ENCODE assay signal across 17 cellular contexts in genomic region chr12:55703288-55703687, GRCh38. TPM values are rescaled to one million over a fixed set of nuclear protein-coding genes. Genes with fewer than 3 reads are reported as not detected.
A peak's percentile ranks its signal among the peaks of the same experiment; 100 is the strongest.
DNase-seq lines count a peak whose midpoint lies in the region; ATAC-seq lines count a peak whose summit lies in the region.
"Had no signal": no experiment of that assay in that cellular context is flagged by ENCODE, and none has a peak within 500 bp of the region (broad histone marks: within the 10 kb centered on the region; RNA-seq: fewer than 3 reads in every experiment).

No MANE protein-coding gene starts in this region.

- H3K9ac ChIP-seq in stomach smooth muscle (ENCODE audit: low read length in 2 of 2): peak overlapping the region; percentile 82 to 95

- H3K4me1 ChIP-seq in muscle layer of duodenum (ENCODE audit: control insufficient read depth in 1 of 2, insufficient read depth in 2 of 2, low read length in 2 of 2) (peaks cover 0 to 8% of the 10 kb centered on the region in 2 donors), stomach smooth muscle (ENCODE audit: control insufficient read depth, insufficient read depth, low read length) (peaks cover 72% of the 10 kb centered on the region)

- H3K4me3 Mint-ChIP-seq in activated naive CD8-positive, alpha-beta T cell treated with anti-CD3 and anti-CD28 coated beads, Interleukin-2, amount 50 U/mL, for 24 hours: no peak overlapping the region
- H3K4me3 Mint-ChIP-seq: stimulated activated effector memory CD8-positive, alpha-beta T cell treated with anti-CD3 and anti-CD28 coated beads, Interleukin-12 subunit alpha, Interleukin-12 subunit beta, amount 100 ng/mL, for 72 hours had no signal

- H3K27me3 Mint-ChIP-seq in activated naive CD8-positive, alpha-beta T cell treated with anti-CD3 and anti-CD28 coated beads, Interleukin-2, amount 50 U/mL, for 24 hours: peaks cover 17% of the 10 kb centered on the region

- peaks cover 10% of the 10 kb centered on the region for H3K4me1 Mint-ChIP-seq in activated naive CD8-positive, alpha-beta T cell treated with anti-CD3 and anti-CD28 coated beads, Interleukin-2, amount 50 U/mL, for 24 hours

- H3K4me3 ChIP-seq in muscle layer of duodenum (ENCODE audit: low read depth in 1 of 2, low read length in 2 of 2) (no peak overlapping the region), stomach smooth muscle (ENCODE audit: low read length in 2 of 2) (peak overlapping the region; percentile 91 to 93)
- H3K4me3 ChIP-seq: body of pancreas, HAP-1 had no signal

- no peaks in the 10 kb centered on the region for H3K9me3 Mint-ChIP-seq in activated naive CD8-positive, alpha-beta T cell treated with anti-CD3 and anti-CD28 coated beads, Interleukin-2, amount 50 U/mL, for 24 hours
- H3K9me3 Mint-ChIP-seq: stimulated activated effector memory CD8-positive, alpha-beta T cell treated with anti-CD3 and anti-CD28 coated beads, Interleukin-12 subunit alpha, Interleukin-12 subunit beta, amount 100 ng/mL, for 72 hours had no signal

- H3K27me3 ChIP-seq in muscle layer of duodenum (ENCODE audit: low read depth, low read length): no peaks in the 10 kb centered on the region
- no peaks in the 10 kb centered on the region for H3K27me3 ChIP-seq in stomach smooth muscle (ENCODE audit: control insufficient read depth in 1 of 2, insufficient read depth in 2 of 2, low read length in 2 of 2)
- H3K27me3 ChIP-seq: body of pancreas had no signal

- no peaks in the 10 kb centered on the region for H3K36me3 Mint-ChIP-seq in activated naive CD8-positive, alpha-beta T cell treated with anti-CD3 and anti-CD28 coated beads, Interleukin-2, amount 50 U/mL, for 24 hours (ENCODE audit: low read depth)
- H3K36me3 Mint-ChIP-seq: stimulated activated effector memory CD8-positive, alpha-beta T cell treated with anti-CD3 and anti-CD28 coated beads, Interleukin-12 subunit alpha, Interleukin-12 subunit beta, amount 100 ng/mL, for 72 hours had no signal

- DNase-seq in LHCN-M2 (ENCODE audit: low read depth): peak; percentile 91
- DNase-seq in fibroblast of gingiva (ENCODE audit: low read depth): peak; percentile 50
- DNase-seq in ecto neural progenitor cell (ENCODE audit: low spot score): no peak
- no peak for DNase-seq in retina
- no peak for DNase-seq in NCI-H128 (lab: John Stamatoyannopoulos, UW; ENCODE audit: unreplicated experiment)
- no peak for DNase-seq in activated naive CD8-positive, alpha-beta T cell treated with anti-CD3 and anti-CD28 coated beads, Interleukin-2, amount 50 U/mL, for 24 hours
- DNase-seq: activated CD4-positive, alpha-beta T cell treated with anti-CD3 and anti-CD28 coated beads, Interleukin-2, amount 50 U/mL, for 1 hour; activated naive CD4-positive, alpha-beta T cell treated with anti-CD3 and anti-CD28 coated beads, Interleukin-2, amount 50 U/mL, for 16 hours; body of pancreas; NCI-H1436 treated with DMSO at 0.1 percent for 48 hours; NCI-H2171 treated with DMSO at 0.1 percent for 48 hours; occipital lobe; SW 1271 had no signal

- H3K27ac ChIP-seq in muscle layer of duodenum (ENCODE audit: low read length) (peak overlapping the region; percentile 91), stomach smooth muscle (ENCODE audit: low read length) (peak overlapping the region; percentile 91)
- H3K27ac ChIP-seq: body of pancreas had no signal

- H3K36me3 ChIP-seq in muscle layer of duodenum (ENCODE audit: control insufficient read depth in 1 of 2, insufficient read depth in 2 of 2, low read length in 2 of 2) (peaks cover 0 to 16% of the 10 kb centered on the region in 2 donors), stomach smooth muscle (ENCODE audit: control insufficient read depth in 2 of 2, insufficient read depth in 2 of 2, low read length in 2 of 2) (peaks cover 23% of the 10 kb centered on the region in 2 donors)
- H3K36me3 ChIP-seq: HAP-1 had no signal

- no peak overlapping the region for H3K27ac Mint-ChIP-seq in activated naive CD8-positive, alpha-beta T cell treated with anti-CD3 and anti-CD28 coated beads, Interleukin-2, amount 50 U/mL, for 24 hours
- H3K27ac Mint-ChIP-seq: stimulated activated effector memory CD8-positive, alpha-beta T cell treated with anti-CD3 and anti-CD28 coated beads, Interleukin-12 subunit alpha, Interleukin-12 subunit beta, amount 100 ng/mL, for 72 hours had no signal

- no peaks in the 10 kb centered on the region for H3K9me3 ChIP-seq in muscle layer of duodenum (ENCODE audit: control insufficient read depth in 1 of 2, low read length in 2 of 2)
- no peaks in the 10 kb centered on the region for H3K9me3 ChIP-seq in stomach smooth muscle (ENCODE audit: control insufficient read depth in 2 of 2, low read length in 2 of 2)
- H3K9me3 ChIP-seq: body of pancreas, HAP-1 had no signal

- no peak for ATAC-seq in activated naive CD8-positive, alpha-beta T cell treated with anti-CD3 and anti-CD28 coated beads, Interleukin-2, amount 50 U/mL, for 24 hours
- ATAC-seq: body of pancreas; stimulated activated effector memory CD8-positive, alpha-beta T cell treated with anti-CD3 and anti-CD28 coated beads, Interleukin-12 subunit alpha, Interleukin-12 subunit beta, amount 100 ng/mL, for 72 hours had no signal

RNA-seq across cellular contexts. Expression of gene ITGA7, which starts 4.4 kb away (rescaled TPM):
- total RNA-seq in LHCN-M2 (2014; rRNA removed): 135 and 217 TPM in 2 replicates
- polyA plus RNA-seq in LHCN-M2 (2012): 67.9 TPM

RNA-seq across cellular contexts. Expression of gene BLOC1S1, which starts 12.6 kb away (rescaled TPM):
- total RNA-seq in LHCN-M2 (2014; rRNA removed): 118 and 135 TPM in 2 replicates
- polyA plus RNA-seq in LHCN-M2 (2012): 374 TPM

RNA-seq across cellular contexts. Expression of gene RDH5, which starts 16.9 kb away (rescaled TPM):
- 147 and 216 TPM in 2 replicates for total RNA-seq in LHCN-M2 (2014; rRNA removed)
- polyA plus RNA-seq in LHCN-M2 (2012): 29.0 TPM

RNA-seq across cellular contexts. Expression of gene CD63, which starts 25.5 kb away (rescaled TPM):
- 2,065 and 2,281 TPM in 2 replicates for total RNA-seq in LHCN-M2 (2014; rRNA removed)
- 3,617 TPM for polyA plus RNA-seq in LHCN-M2 (2012)

RNA-seq across cellular contexts. Expression of gene GDF11, which starts 39.6 kb away (rescaled TPM):
- 10.0 and 17.3 TPM in 2 replicates for total RNA-seq in LHCN-M2 (2014; rRNA removed)
- 21.0 TPM for polyA plus RNA-seq in LHCN-M2 (2012)

Comparison
In these comparisons a context has a peak if more than half of its experiments do, and no peak if none do; other contexts are left out.
1. DNase-seq: peak in LHCN-M2 (single experiment) and fibroblast of gingiva (single experiment); none in ecto neural progenitor cell (single experiment), retina (single experiment), NCI-H128 (single experiment) and activated naive CD8-positive, alpha-beta T cell treated with anti-CD3 and anti-CD28 coated beads, Interleukin-2, amount 50 U/mL, for 24 hours (single experiment).
2. H3K4me3 ChIP-seq: peak in stomach smooth muscle (2 of 2); none in muscle layer of duodenum (0 of 2).